Comparison of ENCODE assay signal across 10 cellular contexts in genomic region chr6:155142163-155142901, GRCh38.
DNase-seq lines count a peak whose midpoint lies in the region; ATAC-seq, FAIRE-seq and TF ChIP-seq lines count a peak whose summit lies in the region.
"Had no signal": no experiment of that assay in that cellular context is flagged by ENCODE, and none has a peak within 500 bp of the region (broad histone marks: within the 10 kb centered on the region; RNA-seq: fewer than 3 reads in every experiment).

No MANE protein-coding gene starts in this region.

- H3K36me3 ChIP-seq in right atrium auricular region, result no peaks in the 10 kb centered on the region
- H3K36me3 ChIP-seq in K562 (ENCODE audit: control insufficient read depth, insufficient read depth, low read length), result no peaks in the 10 kb centered on the region
- H3K36me3 ChIP-seq in uterus, result no peaks in the 10 kb centered on the region
- H3K36me3 ChIP-seq: HAP-1 had no signal

- under 1% methylated on average over 12 of the region's 12 CpGs for WGBS in K562 (ENCODE audit: insufficient coverage, low coverage, missing lambda C conversion rate)

- TF ChIP-seq EP300 in K562 (IDR thresholded peaks at IDR 0.05; ENCODE audit: low read length), result no peak

- H3K4me2 ChIP-seq in K562 (ENCODE audit: insufficient read depth, low read length), result no peak overlapping the region

- H2AFZ ChIP-seq in K562 (ENCODE audit: low read depth, low read length), result no peak overlapping the region

- BruUV-seq in K562 (replicated peaks; lab: Mats Ljungman, UMichigan), result no TSS peak

- H3K79me2 ChIP-seq in K562 (ENCODE audit: control insufficient read depth, insufficient read depth, low read length), result no peaks in the 10 kb centered on the region

- CTCF ChIA-PET in K562 (lab: Yijun Ruan, JAX; ENCODE audit: low intra/inter-chr PET ratio), result no interaction called here

- H3K4me3 ChIP-seq in right atrium auricular region, result no peak overlapping the region
- no peak overlapping the region for H3K4me3 ChIP-seq in K562
- peak overlapping the region in 1 of 2 donors; percentile 21 for H3K4me3 ChIP-seq in uterus
- H3K4me3 ChIP-seq: HAP-1 had no signal

- intact Hi-C loops in Right ventricle myocardium inferior (cut with DNase I), result no loop called here
- intact Hi-C loops in K562 (cut with micrococcal nuclease), result no loop called here
- intact Hi-C loops in uterus (cut with DNase I; ENCODE audit: low total_unique reads), result no loop called here

- in situ Hi-C loops in K562 (cut with MboI), result no loop called here

- no peak for FAIRE-seq in K562 (lab: Jason Lieb, UNC)

- DNase-seq in right atrium auricular region (ENCODE audit: low spot score) (no peak), Right ventricle myocardium inferior (ENCODE audit: missing footprints) (no peak), K562 (ENCODE audit: extremely low read depth in 1 of 4, low spot score in 3 of 4) (no peak), myocyte (ENCODE audit: low read depth) (peak; percentile 7), uterus (peak in 1 of 2 donors; percentile 20), HCEC 1CT (no peak), NCI-H2029 (lab: John Stamatoyannopoulos, UW) (no peak), EL (no peak)
- DNase-seq: NCI-H510A had no signal

- POLR2A ChIA-PET in K562 (lab: Yijun Ruan, JAX), result interaction anchor here (0.6 kb wide), 1 partner anchor 958 kb away, joined by 3 read pairs; no protein-coding TSS in a partner anchor

- H3K9me3 ChIP-seq in right atrium auricular region (no peaks in the 10 kb centered on the region), K562 (replicated peaks; ENCODE audit: control insufficient read depth, insufficient read depth, low read depth, low read length) (no peaks in the 10 kb centered on the region), uterus (no peaks in the 10 kb centered on the region)
- H3K9me3 ChIP-seq: HAP-1 had no signal

- no peaks in the 10 kb centered on the region for H3K9me1 ChIP-seq in K562 (ENCODE audit: control insufficient read depth, insufficient read depth, low read length)

- H3K27ac ChIP-seq in right atrium auricular region (peak overlapping the region; percentile 4 to 11), K562 (ENCODE audit: extremely low read depth, low read depth, low read length) (no peak overlapping the region), uterus (peak overlapping the region; percentile 78 to 79)

- ATAC-seq in Right ventricle myocardium inferior (no peak), K562 (no peak)

- H3K27me3 ChIP-seq in right atrium auricular region (no peaks in the 10 kb centered on the region), K562 (ENCODE audit: control insufficient read depth in 2 of 2, insufficient read depth in 2 of 2, low read length in 2 of 2) (peaks cover 34 to 64% of the 10 kb centered on the region in 2 experiments), uterus (no peaks in the 10 kb centered on the region)

- TF ChIP-seq POLR2A in K562 (conservative IDR thresholded peaks at IDR 0.05) (no peak), uterus (IDR thresholded peaks at IDR 0.05) (no peak)

- H4K20me1 ChIP-seq in K562 (replicated peaks; ENCODE audit: control insufficient read depth, insufficient read depth, low read length), result no peaks in the 10 kb centered on the region; the same call in 1 of the 2 replicates

- TF ChIP-seq RAD21 in K562 (CRISPR knock-in tag; conservative IDR thresholded peaks at IDR 0.05 in 1 of 2, IDR thresholded peaks at IDR 0.05 in 1 of 2), result no peak

- H3K4me1 ChIP-seq in right atrium auricular region (peaks cover 0 to 18% of the 10 kb centered on the region in 2 donors), K562 (replicated peaks in 1 of 2; ENCODE audit: control insufficient read depth in 2 of 2, insufficient read depth in 2 of 2, low read length in 2 of 2) (no peaks in the 10 kb centered on the region), uterus (peaks cover 0 to 5% of the 10 kb centered on the region in 2 donors)

- no peak for TF ChIP-seq CTCF in right atrium auricular region (IDR thresholded peaks at IDR 0.05)
- TF ChIP-seq CTCF in K562 (IDR thresholded peaks at IDR 0.05 in 2 of 3, conservative IDR thresholded peaks at IDR 0.05 in 1 of 3; ENCODE audit: insufficient read depth in 2 of 3, low read depth in 1 of 3, low read length in 3 of 3), result no peak
- TF ChIP-seq CTCF in uterus (IDR thresholded peaks at IDR 0.05), result no peak

- no peak overlapping the region for H3K9ac ChIP-seq in K562 (ENCODE audit: insufficient read depth in 1 of 2, low read depth in 2 of 2, low read length in 2 of 2)

TF ChIP-seq in K562, 482 proteins besides CTCF, POLR2A, EP300 and RAD21:
- TF ChIP-seq FOXM1 (IDR thresholded peaks at IDR 0.05; ENCODE audit: low read depth), result no peak
- no peak for TF ChIP-seq FOXM1 (CRISPR knock-in tag; IDR thresholded peaks at IDR 0.05; ENCODE audit: low read depth)
- TF ChIP-seq NFIC (IDR thresholded peaks at IDR 0.05), result peak; percentile 58; the same call in 1 of the 2 replicates
